ENCODE assay signal across 21 cellular contexts in genomic region chr20:25511183-25511582, GRCh38.
"Had no signal": no experiment of that assay in that cellular context is flagged by ENCODE, and none has a peak within 500 bp of the region (broad histone marks: within the 10 kb centered on the region; RNA-seq: fewer than 3 reads in every experiment).

No MANE protein-coding gene starts in this region.

- ATAC-seq: esophagus mucosa, gastrocnemius medialis, heart right ventricle, left lung, left ventricle myocardium superior, lower lobe of right lung had no signal

- H3K4me3 ChIP-seq: coronary artery, dorsolateral prefrontal cortex, esophagus squamous epithelium, gastrocnemius medialis, heart right ventricle, left lung, lower lobe of right lung had no signal

- DNase-seq: dermis blood vessel endothelial cell; effector CD4-positive, alpha-beta T cell; effector memory CD4-positive, alpha-beta T cell; erythroblast; esophagus squamous epithelium; foreskin fibroblast; foreskin melanocyte; gastrocnemius medialis; glutamatergic neuron; heart right ventricle; hippocampal formation; kidney glomerular epithelial cell; left lung; left ventricle myocardium superior; lower lobe of right lung; mesenchymal stem cell; midbrain had no signal

- H3K4me1 ChIP-seq: esophagus squamous epithelium, gastrocnemius medialis, heart right ventricle, left lung, lower lobe of right lung had no signal

- H3K27ac ChIP-seq: coronary artery, dorsolateral prefrontal cortex, epithelial cell of prostate, esophagus squamous epithelium, gastrocnemius medialis, heart right ventricle, left lung, lower lobe of right lung had no signal

- H3K27me3 ChIP-seq: dorsolateral prefrontal cortex, esophagus squamous epithelium, gastrocnemius medialis, heart right ventricle, left lung had no signal

- H3K36me3 ChIP-seq: gastrocnemius medialis had no signal
